ENCODE assay signal across 1 cellular context in genomic region chr15:101650145-101650544, GRCh38.
TF ChIP-seq lines count a peak whose summit lies in the region.

No MANE protein-coding gene starts in this region.

TF ChIP-seq in endothelial cell of umbilical vein, 7 proteins besides CTCF, POLR2A, EP300 and RAD21 (continued from another document):
- TF ChIP-seq JUN (IDR thresholded peaks at IDR 0.05; ENCODE audit: borderline replicate concordance, insufficient read depth, insufficient read length, low read depth) (no peak), POLR2AphosphoS5 (IDR thresholded peaks at IDR 0.05; ENCODE audit: insufficient read depth, low read depth, low read length) (no peak), MAX (IDR thresholded peaks at IDR 0.05; ENCODE audit: insufficient read depth, insufficient read length) (no peak), EZH2 (IDR thresholded peaks at IDR 0.05; ENCODE audit: borderline replicate concordance, low read depth, low read length, severe bottlenecking) (no peak)
